In genomic region chr1:1071486-1072298, GRCh38 we compare ENCODE assay signal across 1 cellular context.
TF ChIP-seq lines count a peak whose summit lies in the region.

No MANE protein-coding gene starts in this region.

TF ChIP-seq in HCT116, 20 proteins besides CTCF, POLR2A, EP300 and RAD21:
- TF ChIP-seq EGR1 (IDR thresholded peaks at IDR 0.05; ENCODE audit: low read depth) (no peak), EZH2 (IDR thresholded peaks at IDR 0.05) (no peak), CBX3 (IDR thresholded peaks at IDR 0.05; ENCODE audit: low read depth) (no peak), ATF3 (IDR thresholded peaks at IDR 0.05) (no peak), SRF (IDR thresholded peaks at IDR 0.05; ENCODE audit: low read depth) (no peak), POLR2AphosphoS5 (IDR thresholded peaks at IDR 0.05; ENCODE audit: low read depth, low read length) (no peak), JUND (IDR thresholded peaks at IDR 0.05) (no peak), MAX (IDR thresholded peaks at IDR 0.05) (no peak)
